23 cellular contexts compared by ENCODE assay signal in the genomic region with DNA sequence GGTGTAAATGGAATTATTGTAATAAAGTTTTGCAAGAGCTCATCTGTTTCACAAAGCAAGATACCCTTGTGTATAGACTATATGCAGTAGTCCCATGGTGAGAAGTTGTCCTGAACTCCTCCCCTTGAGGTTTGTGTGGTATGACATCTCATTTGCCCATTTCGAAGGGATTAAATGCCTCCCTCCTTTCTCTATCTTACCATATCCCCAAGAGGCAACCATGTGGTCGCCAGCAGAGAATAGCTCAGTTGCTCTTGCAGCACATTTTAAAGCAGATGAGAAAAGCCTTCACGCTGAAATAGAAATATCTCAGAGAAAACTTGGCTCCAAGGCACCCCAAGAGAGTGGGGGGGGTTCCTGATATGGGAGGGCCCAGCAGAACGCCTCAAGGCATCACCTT. TPM values are rescaled to one million over a fixed set of nuclear protein-coding genes. Genes with fewer than 3 reads are reported as not detected.
DNase-seq lines count a peak whose midpoint lies in the region; ATAC-seq and TF ChIP-seq lines count a peak whose summit lies in the region.
"Had no signal": no experiment of that assay in that cellular context is flagged by ENCODE, and none has a peak within 500 bp of the region (broad histone marks: within the 10 kb centered on the region; RNA-seq: fewer than 3 reads in every experiment).

No MANE protein-coding gene starts in this region.

- H4K20me1 ChIP-seq in neural cell (ENCODE audit: insufficient read depth) (no peaks in the 10 kb centered on the region), GM23248 (ENCODE audit: insufficient read depth) (0 out of 2 replicates have a peak, but pooled peaks cover 3% of the 10 kb centered on the region)

- H3F3A ChIP-seq in neural cell (ENCODE audit: insufficient read depth, low read length, poor library complexity, severe bottlenecking), result no peaks in the 10 kb centered on the region
- no peaks in the 10 kb centered on the region for H3F3A ChIP-seq in GM23248 (ENCODE audit: insufficient read depth)

- H3K36me3 ChIP-seq in ES-I3 (ENCODE audit: insufficient read depth, low read length) (peaks cover 44% of the 10 kb centered on the region), neural cell (ENCODE audit: insufficient read depth, low read length) (no peaks in the 10 kb centered on the region), GM23248 (ENCODE audit: low read depth) (no peaks in the 10 kb centered on the region)
- H3K36me3 ChIP-seq: brain microvascular endothelial cell, esophagus squamous epithelium, gastroesophageal sphincter, suprapubic skin, vagina had no signal

- H3K4me3 ChIP-seq in neural cell (ENCODE audit: low read length), result peak overlapping the region; percentile 79
- H3K4me3 ChIP-seq in GM23248, result no peak overlapping the region
- H3K4me3 ChIP-seq: esophagus squamous epithelium, gastroesophageal sphincter, suprapubic skin, vagina had no signal

- TF ChIP-seq CTCF in neural cell (IDR thresholded peaks at IDR 0.05; ENCODE audit: poor library complexity, severe bottlenecking), result no peak
- no peak for TF ChIP-seq CTCF in endothelial cell (IDR thresholded peaks at IDR 0.05; ENCODE audit: unreplicated experiment)

- peaks cover 37% of the 10 kb centered on the region for H3K27me3 ChIP-seq in neural cell (ENCODE audit: insufficient read depth, low read depth, low read length)
- H3K27me3 ChIP-seq in GM23248 (replicated peaks; ENCODE audit: insufficient read depth), result peaks cover 45% of the 10 kb centered on the region
- H3K27me3 ChIP-seq: vagina had no signal

- H3K9ac ChIP-seq in ES-I3 (ENCODE audit: low read depth, low read length) (peak overlapping the region; percentile 85), neural cell (ENCODE audit: low read length) (no peak overlapping the region), GM23248 (no peak overlapping the region)

- no peak for ATAC-seq in activated CD8-positive, alpha-beta T cell treated with anti-CD3 and anti-CD28 coated beads, Interleukin-2, amount 10 ng/mL, durations not matched to agents 7 days and 5 days
- ATAC-seq: effector memory CD8-positive, alpha-beta T cell; gastroesophageal sphincter; natural killer cell had no signal

- in situ Hi-C loops in GM23248 (cut with MboI), result no loop called here

- POLR2A ChIA-PET in activated CD8-positive, alpha-beta T cell treated with anti-CD3 and anti-CD28 coated beads, Interleukin-2, amount 10 ng/mL, durations not matched to agents 7 days and 5 days (lab: Charles Lee), result no interaction called here

- H3K9me3 ChIP-seq in ES-I3 (ENCODE audit: control insufficient read depth, insufficient read depth, low read length), result no peaks in the 10 kb centered on the region
- H3K9me3 ChIP-seq in neural cell (ENCODE audit: low read length), result no peaks in the 10 kb centered on the region
- no peaks in the 10 kb centered on the region for H3K9me3 ChIP-seq in GM23248 (ENCODE audit: low read depth)
- H3K9me3 ChIP-seq: esophagus squamous epithelium, gastroesophageal sphincter, suprapubic skin, vagina had no signal

- H2AFZ ChIP-seq in neural cell (ENCODE audit: low read depth, low read length) (no peak overlapping the region), GM23248 (no peak overlapping the region)

- 43 to 49% methylated on average over 4 of the region's 4 CpGs for WGBS in GM23248 (ENCODE audit: low coverage in 1 of 2, low lambda C conversion rate in 2 of 2, missing lambda C conversion rate in 2 of 2), 2 experiments

- H3K4me2 ChIP-seq in neural cell (ENCODE audit: low read length), result no peak overlapping the region
- H3K4me2 ChIP-seq in GM23248 (ENCODE audit: unreplicated experiment), result no peak overlapping the region

- peaks cover 10% of the 10 kb centered on the region for H3K4me1 ChIP-seq in ES-I3 (ENCODE audit: insufficient read depth, low read length)
- no peaks in the 10 kb centered on the region for H3K4me1 ChIP-seq in GM23248 (ENCODE audit: insufficient read depth)

- no peak overlapping the region for H3K27ac ChIP-seq in neural cell (ENCODE audit: low read length)
- H3K27ac ChIP-seq in GM23248, result no peak overlapping the region
- H3K27ac ChIP-seq: brain microvascular endothelial cell, esophagus squamous epithelium, gastroesophageal sphincter, suprapubic skin, vagina had no signal

- no peaks in the 10 kb centered on the region for H3K9me3 Mint-ChIP-seq in activated CD8-positive, alpha-beta T cell treated with anti-CD3 and anti-CD28 coated beads, Interleukin-2, amount 10 ng/mL, durations not matched to agents 7 days and 5 days (ENCODE audit: insufficient read depth)
- H3K9me3 Mint-ChIP-seq in endothelial cell (ENCODE audit: unreplicated experiment), result no peaks in the 10 kb centered on the region
- H3K9me3 Mint-ChIP-seq: mesothelial cell of epicardium had no signal

- H3K36me3 Mint-ChIP-seq in activated CD8-positive, alpha-beta T cell treated with anti-CD3 and anti-CD28 coated beads, Interleukin-2, amount 10 ng/mL, durations not matched to agents 7 days and 5 days (ENCODE audit: low read depth), result peaks cover 1% of the 10 kb centered on the region
- H3K36me3 Mint-ChIP-seq in endothelial cell (ENCODE audit: low read depth, unreplicated experiment), result peaks cover 12% of the 10 kb centered on the region
- H3K36me3 Mint-ChIP-seq: IgD-negative memory B cell, mesothelial cell of epicardium, natural killer cell had no signal

- H3K79me2 ChIP-seq in neural cell (replicated peaks; ENCODE audit: insufficient read depth, low read length), result peaks cover 71% of the 10 kb centered on the region
- H3K79me2 ChIP-seq in GM23248 (ENCODE audit: insufficient read depth), result no peaks in the 10 kb centered on the region

- H3K4me1 Mint-ChIP-seq in activated CD8-positive, alpha-beta T cell treated with anti-CD3 and anti-CD28 coated beads, Interleukin-2, amount 10 ng/mL, durations not matched to agents 7 days and 5 days (ENCODE audit: low read depth), result peaks cover 12% of the 10 kb centered on the region
- H3K4me1 Mint-ChIP-seq in endothelial cell (ENCODE audit: unreplicated experiment), result peaks cover 60% of the 10 kb centered on the region

- H3K4me3 Mint-ChIP-seq in activated CD8-positive, alpha-beta T cell treated with anti-CD3 and anti-CD28 coated beads, Interleukin-2, amount 10 ng/mL, durations not matched to agents 7 days and 5 days, result no peak overlapping the region
- no peak overlapping the region for H3K4me3 Mint-ChIP-seq in endothelial cell (ENCODE audit: unreplicated experiment)
- H3K4me3 Mint-ChIP-seq: effector memory CD8-positive, alpha-beta T cell; IgD-negative memory B cell; natural killer cell had no signal

- H3K9me2 ChIP-seq in neural cell (ENCODE audit: insufficient read depth, low read length), result no peaks in the 10 kb centered on the region
- H3K9me2 ChIP-seq in GM23248 (ENCODE audit: insufficient read depth), result no peaks in the 10 kb centered on the region

- DNase-seq in MV-4-11 (lab: John Stamatoyannopoulos, UW) (peak; percentile 29), foreskin melanocyte (peak; percentile 30), NCI-H510A (lab: John Stamatoyannopoulos, UW) (no peak), endothelial cell (ENCODE audit: low spot score) (no peak), GM23248 (no peak)
- DNase-seq in activated CD8-positive, alpha-beta T cell treated with anti-CD3 and anti-CD28 coated beads, Interleukin-2, amount 10 ng/mL, durations not matched to agents 7 days and 5 days, result no peak
- DNase-seq: activated CD4-positive, alpha-beta T cell treated with anti-CD3 and anti-CD28 coated beads, Interleukin-2, amount 50 U/mL, for 4 hours; activated gamma-delta T cell; activated T-cell treated with anti-CD3 and anti-CD28 coated beads for 4 hours; brain microvascular endothelial cell; effector memory CD8-positive, alpha-beta T cell; esophagus squamous epithelium; natural killer cell; NCI-H1436; T-helper 2 cell had no signal

- CTCF ChIA-PET in activated CD8-positive, alpha-beta T cell treated with anti-CD3 and anti-CD28 coated beads, Interleukin-2, amount 10 ng/mL, durations not matched to agents 7 days and 5 days (lab: Charles Lee), result no interaction called here

- peaks cover 61% of the 10 kb centered on the region for H3K27me3 Mint-ChIP-seq in activated CD8-positive, alpha-beta T cell treated with anti-CD3 and anti-CD28 coated beads, Interleukin-2, amount 10 ng/mL, durations not matched to agents 7 days and 5 days (ENCODE audit: low read depth)
- H3K27me3 Mint-ChIP-seq in endothelial cell (ENCODE audit: unreplicated experiment), result peaks cover 13% of the 10 kb centered on the region

- no peak for TF ChIP-seq EP300 in neural cell (conservative IDR thresholded peaks at IDR 0.05; ENCODE audit: poor library complexity, severe bottlenecking)

- H3K27ac Mint-ChIP-seq in activated CD8-positive, alpha-beta T cell treated with anti-CD3 and anti-CD28 coated beads, Interleukin-2, amount 10 ng/mL, durations not matched to agents 7 days and 5 days, result no peak overlapping the region
- H3K27ac Mint-ChIP-seq in endothelial cell (ENCODE audit: unreplicated experiment), result no peak overlapping the region
- H3K27ac Mint-ChIP-seq: CD14-positive monocyte; effector memory CD8-positive, alpha-beta T cell; mesothelial cell of epicardium; natural killer cell had no signal

- TF ChIP-seq RAD21 in neural cell (conservative IDR thresholded peaks at IDR 0.05), result no peak

TF ChIP-seq in neural cell, 6 proteins besides CTCF, POLR2A, EP300 and RAD21 (continues in another document):
- no peak for TF ChIP-seq TAF1 (IDR thresholded peaks at IDR 0.05; ENCODE audit: low read depth)

RNA-seq across cellular contexts. Expression of a gene that starts 4.6 kb away (rescaled TPM):
- 6.5 and 6.6 TPM in 2 replicates for polyA plus RNA-seq in neural cell
- polyA minus RNA-seq in neural cell, result 22.9 and 35.2 TPM in 2 replicates
- total RNA-seq in activated CD8-positive, alpha-beta T cell treated with anti-CD3 and anti-CD28 coated beads, Interleukin-2, amount 10 ng/mL, durations not matched to agents 7 days and 5 days, result not detected
- 180 TPM for total RNA-seq in endothelial cell (ENCODE audit: unreplicated experiment)
- total RNA-seq in GM23248 (2014; rRNA removed; shearing (Covaris generic)), result under 0.01 TPM in 1 of 2 replicates, not detected in the other
- 0.38 and 0.79 TPM in 2 replicates for polyA plus RNA-seq in GM23248 (2016; fragmentation: Nextera tagmentation; extraction: Ambion mirVana)
- total RNA-seq: natural killer cell had no signal

Comparison
In these comparisons a context has a peak if more than half of its experiments do, and no peak if none do; other contexts are left out.
1. DNase-seq: peak in MV-4-11 (single experiment) and foreskin melanocyte (single experiment); none in NCI-H510A (single experiment), activated CD8-positive, alpha-beta T cell treated with anti-CD3 and anti-CD28 coated beads, Interleukin-2, amount 10 ng/mL, durations not matched to agents 7 days and 5 days (single experiment), endothelial cell (single experiment) and GM23248 (single experiment).
2. RNA of a gene that starts 4.6 kb away (total RNA-seq): 180 TPM in endothelial cell (single experiment); not detected in activated CD8-positive, alpha-beta T cell treated with anti-CD3 and anti-CD28 coated beads, Interleukin-2, amount 10 ng/mL, durations not matched to agents 7 days and 5 days and under 0.01 TPM in GM23248; every median in the first group is over 100 times any median in the second.